ENCODE assay signal across 24 cellular contexts in genomic region chr19:3528080-3528479, GRCh38. TPM values are rescaled to one million over a fixed set of nuclear protein-coding genes. Genes with fewer than 3 reads are reported as not detected.
"Had no signal": no experiment of that assay in that cellular context is flagged by ENCODE, and none has a peak within 500 bp of the region (broad histone marks: within the 10 kb centered on the region; RNA-seq: fewer than 3 reads in every experiment).

No MANE protein-coding gene starts in this region.

- H3K4me1 ChIP-seq: SJSA1 had no signal

- FAIRE-seq: RCC 7860 had no signal

- H3K27me3 ChIP-seq: MG63, SJSA1 had no signal

- H3K9me3 ChIP-seq: MG63, SJSA1 had no signal

- DNase-seq: Karpas-422, KG1, MG63, NCI-H1092, NCI-H1105 treated with DMSO at 0.1 percent for 48 hours, NCI-H1417 treated with DMSO at 0.1 percent for 48 hours, NCI-H146, NCI-H1694 treated with DMSO at 0.1 percent for 48 hours, NCI-H1930, NCI-H2081, NCI-H2107, NCI-H226, NCI-H446, NCI-H510A, NCI-H524 treated with DMSO at 0.1 percent for 48 hours, NCI-H69, NCI-H774, Right ventricle myocardium superior, RPMI8226, SIG-M5 had no signal

- H3K4me3 ChIP-seq: MG63, SJSA1, SK-N-MC had no signal

- H3K27ac ChIP-seq: SJSA1, SK-N-MC had no signal

RNA-seq across cellular contexts. Expression of gene TEKTIP1, which starts 10.9 kb away (rescaled TPM):
- total RNA-seq: HT1080 had no signal
